Comparison of ENCODE assay signal across 8 cellular contexts in the genomic region with DNA sequence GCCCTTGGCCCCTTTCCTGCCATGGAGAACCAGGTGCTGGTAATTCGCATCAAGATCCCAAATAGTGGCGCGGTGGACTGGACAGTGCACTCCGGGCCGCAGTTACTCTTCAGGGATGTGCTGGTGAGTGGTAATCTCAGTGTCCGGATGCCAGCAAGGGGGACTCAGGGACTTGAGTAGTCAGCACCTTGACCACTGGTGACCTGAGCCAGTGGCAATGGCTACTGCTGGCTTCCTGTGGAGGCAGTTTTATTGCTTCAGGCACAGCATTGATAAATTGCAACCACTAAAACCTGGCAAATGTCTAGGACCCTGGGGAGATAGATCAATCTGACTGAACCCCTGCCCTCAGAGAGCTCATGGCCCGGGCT. TPM values are rescaled to one million over a fixed set of nuclear protein-coding genes. Genes with fewer than 3 reads are reported as not detected.
A peak's percentile ranks its signal among the peaks of the same experiment; 100 is the strongest.
DNase-seq lines count a peak whose midpoint lies in the region; ATAC-seq and TF ChIP-seq lines count a peak whose summit lies in the region.

No MANE protein-coding gene starts in this region.

- intact Hi-C loops in right lobe of liver (cut with DNase I) (no loop called here), tibial artery (cut with DNase I; ENCODE audit: low total_unique reads) (loop anchor here (10.0 kb wide), 1 partner anchor 291 kb away; no protein-coding TSS in a partner anchor)

- ATAC-seq in right lobe of liver: peak; percentile 22 to 43 (median 34)
- ATAC-seq in HG03135 (IDR thresholded peaks at IDR 0.05; ENCODE audit: unreplicated experiment): no peak
- ATAC-seq in HG03439 (IDR thresholded peaks at IDR 0.05; ENCODE audit: unreplicated experiment): no peak

- no peak for TF ChIP-seq CTCF in AG09309 (IDR thresholded peaks at IDR 0.05; ENCODE audit: control insufficient read depth, insufficient read depth, low read depth, low read length, missing control alignments)
- no peak for TF ChIP-seq CTCF in cardiac fibroblast (IDR thresholded peaks at IDR 0.05; ENCODE audit: low read depth, low read length)
- TF ChIP-seq CTCF in right lobe of liver (IDR thresholded peaks at IDR 0.05): no peak
- TF ChIP-seq CTCF in tibial artery (IDR thresholded peaks at IDR 0.05): no peak

- H3K27me3 Mint-ChIP-seq in IgD-negative memory B cell: peaks cover 2% of the 10 kb centered on the region

- H3K9me3 ChIP-seq in right lobe of liver (no peaks in the 10 kb centered on the region), tibial artery (no peaks in the 10 kb centered on the region)

- H3K4me1 ChIP-seq in right lobe of liver (peaks cover 0 to 10% (median 2%) of the 10 kb centered on the region in 4 donors), tibial artery (peaks cover 0 to 25% (median 14%) of the 10 kb centered on the region in 4 donors)

- peaks cover 0 to 11% (median 0%) of the 10 kb centered on the region in 4 donors for H3K36me3 ChIP-seq in right lobe of liver
- H3K36me3 ChIP-seq in tibial artery: peaks cover 0 to 10% (median 4%) of the 10 kb centered on the region in 3 donors

- H3K4me3 Mint-ChIP-seq in IgD-negative memory B cell: peak overlapping the region; percentile 95 to 99 (median 98)

- H3K9me3 Mint-ChIP-seq in IgD-negative memory B cell: no peaks in the 10 kb centered on the region

- peak overlapping the region; percentile 80 for H3K4me3 ChIP-seq in AG09309 (ENCODE audit: control insufficient read depth, low read depth, low read length)
- peak overlapping the region; percentile 86 to 89 for H3K4me3 ChIP-seq in cardiac fibroblast (replicated peaks in 1 of 2; ENCODE audit: low read depth in 2 of 2, low read length in 2 of 2)
- peak overlapping the region; percentile 55 to 97 (median 90) for H3K4me3 ChIP-seq in right lobe of liver
- peak overlapping the region; percentile 58 to 71 for H3K4me3 ChIP-seq in tibial artery

- peaks cover 36 to 49% (median 45%) of the 10 kb centered on the region in 3 donors for H3K4me1 Mint-ChIP-seq in IgD-negative memory B cell

- no peak for TF ChIP-seq POLR2A in right lobe of liver (IDR thresholded peaks at IDR 0.05)

- DNase-seq in AG09309 (ENCODE audit: low read depth): no peak
- peak; percentile 9 for DNase-seq in cardiac fibroblast (ENCODE audit: low read depth in 2 of 2)
- DNase-seq in right lobe of liver: peak in 1 of 3 donors; percentile 48
- no peak for DNase-seq in tibial artery
- no peak for DNase-seq in mucosa of gallbladder (ENCODE audit: low spot score)

- no CpG with 5 or more reads among the region's 7 CpGs for WGBS in right lobe of liver (ENCODE audit: insufficient coverage, low coverage, low lambda C conversion rate, missing lambda C conversion rate)

- no peaks in the 10 kb centered on the region for H3K27me3 ChIP-seq in right lobe of liver
- H3K27me3 ChIP-seq in tibial artery: no peaks in the 10 kb centered on the region

- H3K36me3 Mint-ChIP-seq in IgD-negative memory B cell: peaks cover 5% of the 10 kb centered on the region

- peak overlapping the region in 2 of 3 donors; percentile 67 to 70 for H3K27ac ChIP-seq in right lobe of liver
- peak overlapping the region; percentile 77 to 83 for H3K27ac ChIP-seq in tibial artery

- peak overlapping the region; percentile 80 to 92 (median 88) for H3K27ac Mint-ChIP-seq in IgD-negative memory B cell

RNA-seq across cellular contexts. Expression of a gene that starts 0.8 kb away (rescaled TPM):
- polyA plus RNA-seq in IgD-negative memory B cell: 15.2 TPM
- total RNA-seq in right lobe of liver: 10 to 100 TPM in 1 of 6 experiments, 1 to 10 TPM in 5; 5.0 to 11.6 (median 8.8) TPM
- total RNA-seq in mucosa of gallbladder: 17.8 TPM

RNA-seq across cellular contexts. Expression of a gene that starts 22.4 kb away (rescaled TPM):
- polyA plus RNA-seq in IgD-negative memory B cell: 4.3 TPM
- total RNA-seq in right lobe of liver (1 to 10 TPM; 1.4 to 3.0 (median 2.3) TPM), mucosa of gallbladder (4.1 TPM)

Comparison
In these comparisons a context has a peak if more than half of its experiments do, and no peak if none do; other contexts are left out.
1. DNase-seq: peak in cardiac fibroblast (2 of 2); none in AG09309 (single experiment), tibial artery (0 of 2) and mucosa of gallbladder (single experiment).
2. ATAC-seq: peak in right lobe of liver (4 of 4); none in HG03135 (single experiment) and HG03439 (single experiment).
3. Peak in every context shown above with its lines, with median percentiles within 50 percentile points of each other: H3K4me3 ChIP-seq.